In the genomic region with DNA sequence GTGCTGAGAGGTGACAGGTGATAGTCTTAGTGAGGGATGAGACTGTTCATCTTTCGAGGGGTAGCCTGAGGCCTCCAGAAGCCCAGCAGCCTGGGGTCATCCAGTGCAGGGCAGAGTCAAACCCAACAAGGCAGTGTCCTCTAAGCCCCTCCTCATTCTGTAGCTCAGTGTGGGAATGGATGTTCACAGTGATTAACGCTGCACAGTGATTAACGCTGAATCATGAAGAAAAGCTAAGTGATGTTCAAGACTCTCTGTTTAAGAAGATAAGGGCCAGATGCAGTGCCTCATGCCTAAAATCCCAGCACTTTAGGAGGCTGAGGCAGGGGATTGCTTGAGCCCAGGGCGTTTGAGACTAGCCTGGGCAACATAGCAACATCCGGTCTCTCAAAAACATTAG, we compare ENCODE assay signal across 13 cellular contexts.
"Had no signal": no experiment of that assay in that cellular context is flagged by ENCODE, and none has a peak within 500 bp of the region (broad histone marks: within the 10 kb centered on the region; RNA-seq: fewer than 3 reads in every experiment).

No MANE protein-coding gene starts in this region.

- H3K27ac Mint-ChIP-seq: activated CD4-positive, alpha-beta memory T cell treated with anti-CD3 and anti-CD28 coated beads for 36 hours had no signal

- H3K4me3 Mint-ChIP-seq: activated CD4-positive, alpha-beta memory T cell treated with anti-CD3 and anti-CD28 coated beads for 36 hours; naive B cell had no signal

- H3K36me3 ChIP-seq: spleen, upper lobe of left lung had no signal

- DNase-seq: activated CD4-positive, alpha-beta memory T cell treated with anti-CD3 and anti-CD28 coated beads for 36 hours; activated CD4-positive, alpha-beta T cell treated with anti-CD3 and anti-CD28 coated beads for 1 hour; activated CD8-positive, alpha-beta memory T cell treated with anti-CD3 and anti-CD28 coated beads, Interleukin-2, amount 50 U/mL, for 48 hours; hippocampal formation; kidney glomerular epithelial cell; naive B cell; right cardiac atrium; spleen; stimulated activated CD4-positive, alpha-beta T cell treated with anti-CD3 and anti-CD28 coated beads, Interleukin-2, amount 100 ng/mL, for 24 hours; stimulated activated naive CD4-positive, alpha-beta T cell; substantia nigra; T-helper 2 cell; upper lobe of left lung had no signal

- H3K9me3 Mint-ChIP-seq: activated CD4-positive, alpha-beta memory T cell treated with anti-CD3 and anti-CD28 coated beads for 36 hours had no signal

- H3K27me3 ChIP-seq: upper lobe of left lung had no signal

- H3K27ac ChIP-seq: spleen, upper lobe of left lung had no signal

- ATAC-seq: right cardiac atrium had no signal

- H3K36me3 Mint-ChIP-seq: activated CD4-positive, alpha-beta memory T cell treated with anti-CD3 and anti-CD28 coated beads for 36 hours had no signal
